Comparison of ENCODE assay signal across 8 cellular contexts in genomic region chr18:31942301-31942998, GRCh38. TPM values are rescaled to one million over a fixed set of nuclear protein-coding genes. Genes with fewer than 3 reads are reported as not detected.
DNase-seq lines count a peak whose midpoint lies in the region; ATAC-seq, FAIRE-seq and TF ChIP-seq lines count a peak whose summit lies in the region.

No MANE protein-coding gene starts in this region.

- no peaks in the 10 kb centered on the region for H3K27me3 Mint-ChIP-seq in astrocyte (ENCODE audit: low read depth, unreplicated experiment)

- peak overlapping the region; percentile 100 for H3K4me3 Mint-ChIP-seq in astrocyte (ENCODE audit: unreplicated experiment)

- H3K9ac ChIP-seq in BLaER1: peak overlapping the region; percentile 93
- H3K9ac ChIP-seq in OCI-LY3 (ENCODE audit: low read length): peak overlapping the region; percentile 80
- H3K9ac ChIP-seq in astrocyte (ENCODE audit: low read length): peak overlapping the region; percentile 97

- in situ Hi-C loops in gastrocnemius medialis (cut with MboI; ENCODE audit: low sequenced_read_pairs in 4 of 4): loop anchor here in 2 of 4 donors (10.0 to 25.0 kb wide), 2 partner anchors 145 to 152 kb away; partner anchors contain the start of gene RNF138 (in 2 of the 2)

- H3K9me3 ChIP-seq in BLaER1 (no peaks in the 10 kb centered on the region), OCI-LY3 (ENCODE audit: insufficient read depth, low read length) (no peaks in the 10 kb centered on the region), astrocyte (ENCODE audit: insufficient read depth, low read depth, low read length) (no peaks in the 10 kb centered on the region), gastrocnemius medialis (no peaks in the 10 kb centered on the region)

- H3K9me3 Mint-ChIP-seq in astrocyte (ENCODE audit: unreplicated experiment): no peaks in the 10 kb centered on the region

- peak overlapping the region; percentile 100 for H3K27ac Mint-ChIP-seq in astrocyte (ENCODE audit: unreplicated experiment)

- peak overlapping the region; percentile 81 for H3K4me3 ChIP-seq in BLaER1
- H3K4me3 ChIP-seq in OCI-LY3 (ENCODE audit: low read length): peak overlapping the region; percentile 86
- peak overlapping the region; percentile 94 for H3K4me3 ChIP-seq in astrocyte (ENCODE audit: insufficient read depth, low read depth, low read length)
- H3K4me3 ChIP-seq in iPS-11a (ENCODE audit: low read depth, low read length): peak overlapping the region; percentile 98
- peak overlapping the region; percentile 79 to 98 (median 84) for H3K4me3 ChIP-seq in gastrocnemius medialis

- H3K4me1 ChIP-seq in BLaER1 (peaks cover 59% of the 10 kb centered on the region), OCI-LY3 (ENCODE audit: low read length) (peaks cover 14% of the 10 kb centered on the region), astrocyte (ENCODE audit: insufficient read depth, low read length) (peaks cover 11% of the 10 kb centered on the region), gastrocnemius medialis (peaks cover 37 to 38% of the 10 kb centered on the region in 2 donors)

- H3K4me1 Mint-ChIP-seq in astrocyte (ENCODE audit: low read depth, unreplicated experiment): peaks cover 6% of the 10 kb centered on the region

- no peak for TF ChIP-seq CTCF in OCI-LY3 (IDR thresholded peaks at IDR 0.05; ENCODE audit: low read depth, low read length)
- no peak for TF ChIP-seq CTCF in astrocyte (IDR thresholded peaks at IDR 0.05; ENCODE audit: insufficient read depth, low read depth, low read length)
- TF ChIP-seq CTCF in gastrocnemius medialis (IDR thresholded peaks at IDR 0.05 in 4 of 5, conservative IDR thresholded peaks at IDR 0.05 in 1 of 5): no peak

- H4K20me1 ChIP-seq in BLaER1 (peaks cover 34% of the 10 kb centered on the region), OCI-LY3 (ENCODE audit: insufficient read depth, low read length) (peaks cover 11% of the 10 kb centered on the region), astrocyte (ENCODE audit: insufficient read depth, low read length) (peaks cover 35% of the 10 kb centered on the region)

- H3K27me3 ChIP-seq in BLaER1: no peaks in the 10 kb centered on the region
- no peaks in the 10 kb centered on the region for H3K27me3 ChIP-seq in OCI-LY3 (ENCODE audit: low read depth, low read length)
- no peaks in the 10 kb centered on the region for H3K27me3 ChIP-seq in astrocyte (ENCODE audit: insufficient read depth, low read length)
- no peaks in the 10 kb centered on the region for H3K27me3 ChIP-seq in gastrocnemius medialis

- ATAC-seq in GM18907 (IDR thresholded peaks at IDR 0.05; ENCODE audit: unreplicated experiment): peak; percentile 41
- peak; percentile 31 for ATAC-seq in HG03103 (IDR thresholded peaks at IDR 0.05; ENCODE audit: low read depth, unreplicated experiment)
- ATAC-seq in gastrocnemius medialis: peak; percentile 51 to 58

- TF ChIP-seq POLR2A in gastrocnemius medialis (IDR thresholded peaks at IDR 0.05): no peak

- DNase-seq in astrocyte (ENCODE audit: low read depth): peak; percentile 54
- DNase-seq in gastrocnemius medialis: peak; percentile 3 to 22
- no peak for DNase-seq in NCI-H526 treated with DMSO at 0.1 percent for 48 hours (lab: John Stamatoyannopoulos, UW)

- H3K4me2 ChIP-seq in BLaER1: peak overlapping the region; percentile 92
- peak overlapping the region; percentile 93 for H3K4me2 ChIP-seq in OCI-LY3 (ENCODE audit: low read length)
- peak overlapping the region; percentile 97 for H3K4me2 ChIP-seq in astrocyte (ENCODE audit: low read length)

- H3K27ac ChIP-seq in BLaER1 (peak overlapping the region; percentile 98), OCI-LY3 (ENCODE audit: low read length) (peak overlapping the region; percentile 70), astrocyte (ENCODE audit: low read depth, low read length) (peak overlapping the region; percentile 95), gastrocnemius medialis (peak overlapping the region; percentile 86 to 97 (median 96))

- peaks cover 55% of the 10 kb centered on the region for H3K79me2 ChIP-seq in OCI-LY3 (ENCODE audit: low read length)
- H3K79me2 ChIP-seq in astrocyte (ENCODE audit: insufficient read depth, low read length): peaks cover 51% of the 10 kb centered on the region

- H3K36me3 Mint-ChIP-seq in astrocyte (ENCODE audit: low read depth, unreplicated experiment): no peaks in the 10 kb centered on the region

- no peak for FAIRE-seq in astrocyte (lab: Jason Lieb, UNC)

- H3K36me3 ChIP-seq in BLaER1 (peaks cover 12% of the 10 kb centered on the region; the same call in 1 of the 2 replicates), OCI-LY3 (replicated peaks; ENCODE audit: low read depth, low read length) (no peaks in the 10 kb centered on the region), astrocyte (ENCODE audit: insufficient read depth, low read length) (no peaks in the 10 kb centered on the region), gastrocnemius medialis (no peaks in the 10 kb centered on the region)

- intact Hi-C loops in gastrocnemius medialis (cut with DNase I; ENCODE audit: low total_unique reads): loop anchor here (5.0 kb wide), 2 partner anchors 255 to 530 kb away; partner anchors contain the start of gene GAREM1

- H2AFZ ChIP-seq in OCI-LY3 (ENCODE audit: low read depth, low read length) (peak overlapping the region; percentile 35; the same call in 1 of the 2 replicates), astrocyte (ENCODE audit: low read depth, low read length) (peak overlapping the region; percentile 98)

RNA-seq across cellular contexts. Expression of gene TRAPPC8, which starts 0.5 kb away (rescaled TPM):
- 27.1 and 31.5 TPM in 2 replicates for total RNA-seq in astrocyte
- 10 to 100 TPM; 29.8 to 40.7 (median 39.1) TPM for total RNA-seq in gastrocnemius medialis
